In the genomic region with DNA sequence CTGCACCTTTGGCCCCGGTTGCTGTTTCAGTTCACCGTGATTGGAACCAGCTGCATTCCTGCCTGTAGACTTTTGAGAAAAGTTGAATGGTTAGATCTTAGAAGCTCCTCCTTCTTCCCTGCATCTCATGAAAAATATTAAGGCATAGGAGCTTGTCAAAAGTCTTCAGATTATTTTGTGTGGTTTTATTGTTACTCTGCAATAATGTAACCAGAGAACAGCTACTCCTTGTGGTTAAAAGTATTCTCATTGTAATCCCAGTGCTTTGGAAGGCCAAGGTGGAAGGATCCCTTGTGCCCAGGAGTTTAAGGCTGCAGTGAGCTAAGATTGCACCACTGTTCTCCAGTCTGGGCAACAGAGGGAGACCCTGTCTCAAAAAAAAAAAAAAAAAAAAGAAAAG, we compare ENCODE assay signal across 21 cellular contexts. TPM values are rescaled to one million over a fixed set of nuclear protein-coding genes. Genes with fewer than 3 reads are reported as not detected.
DNase-seq lines count a peak whose midpoint lies in the region; ATAC-seq and TF ChIP-seq lines count a peak whose summit lies in the region.
"Had no signal": no experiment of that assay in that cellular context is flagged by ENCODE, and none has a peak within 500 bp of the region (broad histone marks: within the 10 kb centered on the region; RNA-seq: fewer than 3 reads in every experiment).

No MANE protein-coding gene starts in this region.

- H3K36me3 Mint-ChIP-seq in nephron (ENCODE audit: low read depth): peaks cover 6% of the 10 kb centered on the region
- H3K36me3 Mint-ChIP-seq: naive B cell had no signal

- H3K4me3 ChIP-seq in epithelial cell of esophagus (ENCODE audit: low read length): no peak overlapping the region
- H3K4me3 ChIP-seq: gastrocnemius medialis, GM12878, lower lobe of right lung, thoracic aorta had no signal

- H3K9me3 Mint-ChIP-seq in nephron: no peaks in the 10 kb centered on the region
- H3K9me3 Mint-ChIP-seq: naive B cell had no signal

- peak overlapping the region; percentile 27 to 90 (median 80) for H3K27ac Mint-ChIP-seq in nephron

- no peak for ATAC-seq in HG03095 (IDR thresholded peaks at IDR 0.05; ENCODE audit: unreplicated experiment)
- ATAC-seq in GM19467 (IDR thresholded peaks at IDR 0.05; ENCODE audit: unreplicated experiment): no peak
- ATAC-seq: gastrocnemius medialis, GM12878, lower lobe of right lung had no signal

- TF ChIP-seq CTCF in epithelial cell of esophagus (IDR thresholded peaks at IDR 0.05; ENCODE audit: insufficient read depth, low read depth, low read length, missing control alignments) (peak; percentile 34), nephron (IDR thresholded peaks at IDR 0.05; ENCODE audit: unreplicated experiment in 3 of 3) (no peak)

- H3K27me3 Mint-ChIP-seq in nephron (ENCODE audit: low read depth): no peaks in the 10 kb centered on the region

- peak overlapping the region in 1 of 3 experiments; percentile 9 for H3K4me3 Mint-ChIP-seq in nephron

- peak; percentile 32 for DNase-seq in H4 (ENCODE audit: low spot score)
- peak; percentile 15 for DNase-seq in RPMI7951 (ENCODE audit: low read depth)
- no peak for DNase-seq in epithelial cell of esophagus (ENCODE audit: low read depth)
- DNase-seq in MV-4-11 (lab: John Stamatoyannopoulos, UW): no peak
- no peak for DNase-seq in NCI-H1105 treated with DMSO at 0.1 percent for 48 hours (lab: John Stamatoyannopoulos, UW)
- DNase-seq: activated CD4-positive, alpha-beta T cell treated with anti-CD3 and anti-CD28 coated beads for 4 hours; activated CD8-positive, alpha-beta memory T cell treated with anti-CD3 and anti-CD28 coated beads, Interleukin-2, amount 50 U/mL, for 4 hours; activated gamma-delta T cell; aorta; gastrocnemius medialis; GDM1; lower lobe of right lung; naive B cell; NCI-H1092 treated with DMSO at 0.1 percent for 48 hours; NCI-H2171; NCI-H748 treated with DMSO at 0.1 percent for 48 hours had no signal

- H3K4me1 Mint-ChIP-seq in nephron: peaks cover 20% of the 10 kb centered on the region

RNA-seq across cellular contexts. Expression of a gene that starts 3.3 kb away (rescaled TPM):
- 8.4 and 8.7 TPM in 2 replicates for total RNA-seq in H4 (2014; rRNA removed; shearing (Covaris generic))
- total RNA-seq in RPMI7951 (2014; rRNA removed; shearing (Covaris generic)): 23.8 and 25.9 TPM in 2 replicates

RNA-seq across cellular contexts. Expression of a gene that starts 30.5 kb away (rescaled TPM):
- 6.1 and 7.0 TPM in 2 replicates for total RNA-seq in H4 (2014; rRNA removed; shearing (Covaris generic))
- 4.4 and 4.6 TPM in 2 replicates for total RNA-seq in RPMI7951 (2014; rRNA removed; shearing (Covaris generic))

RNA-seq across cellular contexts. Expression of a gene that starts 57.5 kb away (rescaled TPM):
- total RNA-seq in H4 (2014; rRNA removed; shearing (Covaris generic)): 2,219 and 2,463 TPM in 2 replicates
- 1,607 and 1,832 TPM in 2 replicates for total RNA-seq in RPMI7951 (2014; rRNA removed; shearing (Covaris generic))

RNA-seq across cellular contexts. Expression of a gene that starts 57.6 kb away (rescaled TPM):
- 2.6 and 5.7 TPM in 2 replicates for total RNA-seq in H4 (2014; rRNA removed; shearing (Covaris generic))
- 6.1 and 7.1 TPM in 2 replicates for total RNA-seq in RPMI7951 (2014; rRNA removed; shearing (Covaris generic))

Comparison
In these comparisons a context has a peak if more than half of its experiments do, and no peak if none do; other contexts are left out.
1. DNase-seq: peak in H4 (single experiment) and RPMI7951 (single experiment); none in epithelial cell of esophagus (single experiment), MV-4-11 (single experiment) and NCI-H1105 treated with DMSO at 0.1 percent for 48 hours (single experiment).